16 cellular contexts compared by ENCODE assay signal in genomic region chr4:140069068-140069467, GRCh38.
DNase-seq lines count a peak whose midpoint lies in the region; ATAC-seq, FAIRE-seq and TF ChIP-seq lines count a peak whose summit lies in the region.
"Had no signal": no experiment of that assay in that cellular context is flagged by ENCODE, and none has a peak within 500 bp of the region (broad histone marks: within the 10 kb centered on the region; RNA-seq: fewer than 3 reads in every experiment).

No MANE protein-coding gene starts in this region.

- no peaks in the 10 kb centered on the region for H4K20me1 ChIP-seq in astrocyte (ENCODE audit: insufficient read depth, low read length)

- H3K4me2 ChIP-seq in astrocyte (ENCODE audit: low read length) = no peak overlapping the region

- H3K9me3 ChIP-seq in astrocyte (ENCODE audit: insufficient read depth, low read depth, low read length) = no peaks in the 10 kb centered on the region
- no peaks in the 10 kb centered on the region for H3K9me3 ChIP-seq in right cardiac atrium (ENCODE audit: control insufficient read depth, low read length)
- H3K9me3 ChIP-seq in aorta (ENCODE audit: control insufficient read depth, low read length) = no peaks in the 10 kb centered on the region
- H3K9me3 ChIP-seq: Peyer's patch had no signal

- no peak overlapping the region for H2AFZ ChIP-seq in astrocyte (ENCODE audit: low read depth, low read length)

- peaks cover 13% of the 10 kb centered on the region for H3K4me1 ChIP-seq in astrocyte (ENCODE audit: insufficient read depth, low read length)
- no peaks in the 10 kb centered on the region for H3K4me1 ChIP-seq in right cardiac atrium (ENCODE audit: control insufficient read depth, insufficient read depth, low read length)
- H3K4me1 ChIP-seq in aorta (ENCODE audit: control insufficient read depth in 1 of 2, insufficient read depth in 2 of 2, low read length in 2 of 2) = peaks cover 0 to 6% of the 10 kb centered on the region in 2 donors

- no peaks in the 10 kb centered on the region for H3K27me3 Mint-ChIP-seq in astrocyte (ENCODE audit: low read depth, unreplicated experiment)

- no peak for FAIRE-seq in astrocyte (lab: Jason Lieb, UNC)
- FAIRE-seq: HTR-8/SVneo had no signal

- H3K36me3 Mint-ChIP-seq in astrocyte (ENCODE audit: low read depth, unreplicated experiment) = peaks cover 2% of the 10 kb centered on the region
- H3K36me3 Mint-ChIP-seq: immature natural killer cell had no signal

- H3K27me3 ChIP-seq in astrocyte (ENCODE audit: insufficient read depth, low read length) (no peaks in the 10 kb centered on the region), right cardiac atrium (ENCODE audit: control insufficient read depth, insufficient read depth) (no peaks in the 10 kb centered on the region), aorta (ENCODE audit: control insufficient read depth in 1 of 2, insufficient read depth in 2 of 2, low read length in 1 of 2) (no peaks in the 10 kb centered on the region)
- H3K27me3 ChIP-seq: dorsolateral prefrontal cortex, Peyer's patch had no signal

- peak overlapping the region; percentile 17 for H3K4me3 Mint-ChIP-seq in astrocyte (ENCODE audit: unreplicated experiment)
- H3K4me3 Mint-ChIP-seq: immature natural killer cell had no signal

- no peak overlapping the region for H3K27ac ChIP-seq in astrocyte (ENCODE audit: low read depth, low read length)
- H3K27ac ChIP-seq in right cardiac atrium (ENCODE audit: low read length) = no peak overlapping the region
- H3K27ac ChIP-seq in aorta (ENCODE audit: low read depth in 1 of 2, low read length in 2 of 2) = no peak overlapping the region
- H3K27ac ChIP-seq: dorsolateral prefrontal cortex, Peyer's patch had no signal

- no peak overlapping the region for H3K9ac ChIP-seq in astrocyte (ENCODE audit: low read length)

- WGBS in right cardiac atrium = 83% methylated on average over 2 of the region's 2 CpGs
- 45 to 66% methylated on average over 2 of the region's 2 CpGs for WGBS in aorta, 2 donors

- no peaks in the 10 kb centered on the region for H3K79me2 ChIP-seq in astrocyte (ENCODE audit: insufficient read depth, low read length)

- DNase-seq in Right ventricle myocardium superior (peak; percentile 51), Right ventricle myocardium inferior (ENCODE audit: missing footprints) (no peak), astrocyte (ENCODE audit: low read depth) (no peak), right cardiac atrium (peak; percentile 49 to 72 (median 58)), aorta (peak; percentile 62 to 84), NCI-H2029 treated with DMSO at 0.1 percent for 48 hours (lab: John Stamatoyannopoulos, UW) (no peak), NCI-H2196 (lab: John Stamatoyannopoulos, UW; ENCODE audit: unreplicated experiment) (no peak)
- DNase-seq: amniotic stem cell, dorsolateral prefrontal cortex, immature natural killer cell, NCI-H446 treated with DMSO at 0.1 percent for 48 hours, Peyer's patch, SW 1271 had no signal

- H3K4me3 ChIP-seq in astrocyte (ENCODE audit: insufficient read depth, low read depth, low read length) (no peak overlapping the region), right cardiac atrium (ENCODE audit: low read length) (no peak overlapping the region), aorta (ENCODE audit: low read length in 2 of 2) (no peak overlapping the region)
- H3K4me3 ChIP-seq: dorsolateral prefrontal cortex, Peyer's patch had no signal

- no peaks in the 10 kb centered on the region for H3K36me3 ChIP-seq in astrocyte (ENCODE audit: insufficient read depth, low read length)
- no peaks in the 10 kb centered on the region for H3K36me3 ChIP-seq in aorta (ENCODE audit: control insufficient read depth in 1 of 2, insufficient read depth in 2 of 2, low read length in 1 of 2)
- H3K36me3 ChIP-seq: Peyer's patch had no signal

- ATAC-seq in Right ventricle myocardium superior (ENCODE audit: poor library complexity) (peak; percentile 60), Right ventricle myocardium inferior (no peak), right cardiac atrium (peak; percentile 51 to 75), aorta (ENCODE audit: low FRiP score) (no peak), HG03432 (IDR thresholded peaks at IDR 0.05; ENCODE audit: unreplicated experiment) (no peak)
- ATAC-seq: activated CD4-positive, CD25-positive, alpha-beta regulatory T cell treated with anti-CD3 and anti-CD28 coated beads, Interleukin-2, amount 50 U/mL, for 24 hours had no signal

- intact Hi-C loops in Right ventricle myocardium superior (cut with DNase I) (no loop called here), Right ventricle myocardium inferior (cut with DNase I) (no loop called here), right cardiac atrium (cut with DNase I) (no loop called here), aorta (cut with DNase I) (no loop called here)

- no peaks in the 10 kb centered on the region for H3K9me3 Mint-ChIP-seq in astrocyte (ENCODE audit: unreplicated experiment)

- TF ChIP-seq CTCF in astrocyte (IDR thresholded peaks at IDR 0.05; ENCODE audit: insufficient read depth, low read depth, low read length) = no peak

- peaks cover 70% of the 10 kb centered on the region for H3K4me1 Mint-ChIP-seq in astrocyte (ENCODE audit: low read depth, unreplicated experiment)

- no peak overlapping the region for H3K27ac Mint-ChIP-seq in astrocyte (ENCODE audit: unreplicated experiment)

Comparison
In these comparisons a context has a peak if more than half of its experiments do, and no peak if none do; other contexts are left out.
1. ATAC-seq: peak in Right ventricle myocardium superior (single experiment) and right cardiac atrium (2 of 2); none in Right ventricle myocardium inferior (single experiment), aorta (single experiment) and HG03432 (single experiment).
2. DNase-seq: peak in Right ventricle myocardium superior (single experiment), right cardiac atrium (3 of 3) and aorta (2 of 2); none in Right ventricle myocardium inferior (single experiment), astrocyte (single experiment), NCI-H2029 treated with DMSO at 0.1 percent for 48 hours (single experiment) and NCI-H2196 (single experiment).